In genomic region chr2:214810670-214811069, GRCh38 we compare ENCODE assay signal across 8 cellular contexts. TPM values are rescaled to one million over a fixed set of nuclear protein-coding genes. Genes with fewer than 3 reads are reported as not detected.
DNase-seq lines count a peak whose midpoint lies in the region; ATAC-seq, FAIRE-seq and TF ChIP-seq lines count a peak whose summit lies in the region.

No MANE protein-coding gene starts in this region.

- POLR2A ChIA-PET in IMR-90 (lab: Charles Lee; ENCODE audit: unreplicated experiment) = no interaction called here

- no peaks in the 10 kb centered on the region for H3K9me1 ChIP-seq in IMR-90 (ENCODE audit: insufficient read depth, low read length)

- H2AFZ ChIP-seq in IMR-90 (replicated peaks; ENCODE audit: low read length, poor library complexity) = peak overlapping the region; percentile 82

- intact Hi-C loops in IMR-90 (cut with micrococcal nuclease) = no loop called here

- H3K18ac ChIP-seq in IMR-90 (ENCODE audit: low read depth, low read length) = no peak overlapping the region

- no peak overlapping the region for H3K27ac ChIP-seq in IMR-90 (ENCODE audit: insufficient read depth, low read length)

- no peak overlapping the region for H2BK5ac ChIP-seq in IMR-90 (ENCODE audit: low read depth, low read length, poor library complexity, severe bottlenecking)

- peak overlapping the region; percentile 86 to 99 (median 98) for H3K4me3 Mint-ChIP-seq in naive B cell

- no peak for TF ChIP-seq POLR2A in IMR-90 (IDR thresholded peaks at IDR 0.05; ENCODE audit: low read depth, low read length)

- no peak overlapping the region for H4K91ac ChIP-seq in IMR-90 (ENCODE audit: insufficient read depth, low read depth, low read length)

- H3K36me3 ChIP-seq in IMR-90 (ENCODE audit: control insufficient read depth, insufficient read depth, low read length) = no peaks in the 10 kb centered on the region
- H3K36me3 ChIP-seq in bronchial epithelial cell (ENCODE audit: control insufficient read depth, insufficient read depth, low read length) = no peaks in the 10 kb centered on the region

- 0 out of 2 replicates have a peak overlapping the region, but pooled peaks have one; percentile 20 for H2AK5ac ChIP-seq in IMR-90 (ENCODE audit: low read depth, low read length)

- H3K9me3 Mint-ChIP-seq in naive B cell = no peaks in the 10 kb centered on the region

- 0 out of 2 replicates have a peak overlapping the region, but pooled peaks have one; percentile 13 for H4K5ac ChIP-seq in IMR-90 (ENCODE audit: low read depth, low read length)

- no peaks in the 10 kb centered on the region for H4K20me1 ChIP-seq in IMR-90 (ENCODE audit: insufficient read depth, low read length)

- no peak for FAIRE-seq in bronchial epithelial cell (lab: Jason Lieb, UNC)

- no peak overlapping the region for H3K23ac ChIP-seq in IMR-90 (ENCODE audit: low read depth, low read length)

- H3K4me2 ChIP-seq in IMR-90 (ENCODE audit: low read depth, low read length) = peak overlapping the region; percentile 37

- peak overlapping the region in 5 of 6 donors; percentile 51 to 93 (median 59) for H3K27ac Mint-ChIP-seq in naive B cell

- H3K56ac ChIP-seq in IMR-90 (ENCODE audit: extremely low read depth, insufficient read depth, low read length) = no peak overlapping the region

- H3K9ac ChIP-seq in IMR-90 (ENCODE audit: low read depth, low read length) = no peak overlapping the region

- H2BK15ac ChIP-seq in IMR-90 (ENCODE audit: low read depth, low read length) = no peak overlapping the region

- BruUV-seq in IMR-90 (replicated peaks; lab: Mats Ljungman, UMichigan) = no TSS peak

- DNase-seq in AG10803 (ENCODE audit: low read depth) = no peak
- DNase-seq in IMR-90 = no peak
- peak; percentile 18 for DNase-seq in bronchial epithelial cell (ENCODE audit: low read depth)
- no peak for DNase-seq in naive B cell
- DNase-seq in NK-92 treated with Interleukin-12 subunit alpha and Interleukin-12 subunit beta, amount 100 ng/mL, for 24 hours (lab: John Stamatoyannopoulos, UW) = no peak
- no peak for DNase-seq in central memory CD4-positive, alpha-beta T cell
- no peak for DNase-seq in NCI-H446 (lab: John Stamatoyannopoulos, UW)

- H3K27me3 Mint-ChIP-seq in naive B cell = no peaks in the 10 kb centered on the region

- H3K27me3 ChIP-seq in IMR-90 (ENCODE audit: control insufficient read depth, insufficient read depth, low read length) = no peaks in the 10 kb centered on the region
- no peaks in the 10 kb centered on the region for H3K27me3 ChIP-seq in bronchial epithelial cell (ENCODE audit: control insufficient read depth, insufficient read depth, low read length)

- TF ChIP-seq RAD21 in IMR-90 (IDR thresholded peaks at IDR 0.05; ENCODE audit: low read length) = no peak

- H2BK120ac ChIP-seq in IMR-90 (ENCODE audit: low read depth, low read length) = no peak overlapping the region

- H4K8ac ChIP-seq in IMR-90 (ENCODE audit: low read depth in 2 of 2, low read length in 2 of 2) = peak overlapping the region; percentile 20 to 94; a peak in 2 of 4 replicates

- H3K14ac ChIP-seq in IMR-90 (replicated peaks; ENCODE audit: low read depth, low read length) = no peak overlapping the region

- H3K36me3 Mint-ChIP-seq in naive B cell = no peaks in the 10 kb centered on the region

- 60% methylated on average over 10 of the region's 15 CpGs; no CpG with 5 or more reads in 1 of the 2 experiments for WGBS in IMR-90 (ENCODE audit: extremely low coverage in 2 of 2, insufficient read length in 1 of 2), 2 experiments

- peaks cover 9 to 11% of the 10 kb centered on the region in 2 experiments for H3K79me1 ChIP-seq in IMR-90 (ENCODE audit: low read depth in 1 of 2, low read length in 2 of 2)

- H3K4me1 ChIP-seq in IMR-90 (ENCODE audit: control insufficient read depth, insufficient read depth, low read length) = peaks cover 2% of the 10 kb centered on the region; the same call in 1 of the 2 replicates

- peak overlapping the region; percentile 22 for H2AK9ac ChIP-seq in IMR-90 (replicated peaks; ENCODE audit: low read depth, low read length, poor library complexity)

- CTCF ChIA-PET in IMR-90 (lab: Yijun Ruan, JAX) = no interaction called here

- dilution Hi-C loops in IMR-90 (cut with HindIII; ENCODE audit: low sequenced_read_pairs, unreplicated experiment) = no loop called here

- H3K4me1 Mint-ChIP-seq in naive B cell = peaks cover 25 to 36% (median 27%) of the 10 kb centered on the region in 3 donors

- ATAC-seq in IMR-90 (ENCODE audit: low read depth) (no peak), naive B cell (ENCODE audit: low read depth in 2 of 2) (no peak), GM21447 (IDR thresholded peaks at IDR 0.05; ENCODE audit: unreplicated experiment) (no peak)

- H3K4ac ChIP-seq in IMR-90 (ENCODE audit: low read depth, low read length) = no peak overlapping the region

- TF ChIP-seq CTCF in AG10803 (conservative IDR thresholded peaks at IDR 0.05; ENCODE audit: low read length) (no peak), IMR-90 (conservative IDR thresholded peaks at IDR 0.05; ENCODE audit: low read depth, low read length) (no peak), bronchial epithelial cell (IDR thresholded peaks at IDR 0.05; ENCODE audit: insufficient read depth, low read length, severe bottlenecking) (no peak)

- in situ Hi-C loops in IMR-90 (cut with MboI; ENCODE audit: low sequenced_read_pairs) = loop anchor here (25.0 kb wide), 3 partner anchors 998 to 1548 kb away; no protein-coding TSS in a partner anchor

- H2BK20ac ChIP-seq in IMR-90 (ENCODE audit: low read depth, low read length) = no peak overlapping the region

- H3K4me3 ChIP-seq in AG10803 (ENCODE audit: low read length) = peak overlapping the region; percentile 68
- H3K4me3 ChIP-seq in IMR-90 (ENCODE audit: insufficient read depth, low read depth, low read length) = peak overlapping the region; percentile 8; the same call in 1 of the 2 replicates
- peak overlapping the region; percentile 93 for H3K4me3 ChIP-seq in bronchial epithelial cell (ENCODE audit: low read depth, low read length)

- no peaks in the 10 kb centered on the region for H3K9me3 ChIP-seq in IMR-90 (ENCODE audit: control insufficient read depth, insufficient read depth, low read length)

TF ChIP-seq in IMR-90, 13 proteins besides CTCF, POLR2A, EP300 and RAD21:
- no peak for TF ChIP-seq RFX5 (IDR thresholded peaks at IDR 0.05; ENCODE audit: low read depth, low read length)
- no peak for TF ChIP-seq SMC3 (IDR thresholded peaks at IDR 0.05; ENCODE audit: low read depth, low read length)
- TF ChIP-seq CHD1 (IDR thresholded peaks at IDR 0.05; ENCODE audit: low read depth, low read length) = no peak
- TF ChIP-seq MAZ (IDR thresholded peaks at IDR 0.05; ENCODE audit: borderline replicate concordance, low read depth, low read length) = no peak
- TF ChIP-seq MXI1 (IDR thresholded peaks at IDR 0.05; ENCODE audit: borderline replicate concordance, low read depth, low read length) = no peak
- no peak for TF ChIP-seq RCOR1 (IDR thresholded peaks at IDR 0.05; ENCODE audit: insufficient replicate concordance, low read length)
- TF ChIP-seq BHLHE40 (IDR thresholded peaks at IDR 0.05; ENCODE audit: low read depth, low read length) = no peak
- no peak for TF ChIP-seq ELK1 (IDR thresholded peaks at IDR 0.05; ENCODE audit: borderline replicate concordance, low read depth, low read length)
- no peak for TF ChIP-seq CEBPB (IDR thresholded peaks at IDR 0.05; ENCODE audit: low read depth, low read length)
- no peak for TF ChIP-seq MAFK (IDR thresholded peaks at IDR 0.05; ENCODE audit: low read depth, low read length)
- no peak for TF ChIP-seq FOS (IDR thresholded peaks at IDR 0.05; ENCODE audit: low read depth, low read length)
- no peak for TF ChIP-seq NFE2L2 (IDR thresholded peaks at IDR 0.05; ENCODE audit: low read depth, low read length)
- TF ChIP-seq USF2 (IDR thresholded peaks at IDR 0.05; ENCODE audit: low read depth, low read length) = no peak

RNA-seq across cellular contexts. Expression of gene BARD1, which starts 1.2 kb away (rescaled TPM):
- total RNA-seq in IMR-90 (2012; rRNA removed) = 30.6 and 34.6 TPM in 2 replicates
- polyA plus RNA-seq in IMR-90 (2012; rRNA removed) = 3.1 TPM in 2 replicates
- polyA plus RNA-seq in IMR-90 (2012; cell fraction: cytosol; rRNA removed) = 0.75 and 1.9 TPM in 2 replicates
- polyA plus RNA-seq in IMR-90 (2012; cell fraction: nucleus; rRNA removed; ENCODE audit: low replicate concordance) = 2.4 and 7.5 TPM in 2 replicates
- 6.8 and 9.2 TPM in 2 replicates for total RNA-seq in bronchial epithelial cell
- polyA plus RNA-seq in naive B cell (ENCODE audit: low read depth in 6 of 6) = 10 to 100 TPM; 10.4 to 24.9 (median 17.8) TPM

Comparison
In these comparisons a context has a peak if more than half of its experiments do, and no peak if none do; other contexts are left out.
1. H3K4me3 ChIP-seq: peak in every context shown above with its lines; median percentile 93 in bronchial epithelial cell; 68 in AG10803; 8 in IMR-90.